In genomic region chr17:46976626-46977270, GRCh38 we compare ENCODE assay signal across 15 cellular contexts. TPM values are rescaled to one million over a fixed set of nuclear protein-coding genes. Genes with fewer than 3 reads are reported as not detected.
A peak's percentile ranks its signal among the peaks of the same experiment; 100 is the strongest.
DNase-seq lines count a peak whose midpoint lies in the region; TF ChIP-seq lines count a peak whose summit lies in the region.
"Had no signal": no experiment of that assay in that cellular context is flagged by ENCODE, and none has a peak within 500 bp of the region (broad histone marks: within the 10 kb centered on the region; RNA-seq: fewer than 3 reads in every experiment).

No MANE protein-coding gene starts in this region.

- H2AFZ ChIP-seq in OCI-LY7 (ENCODE audit: low read length) = no peak overlapping the region

- no peak; the same call in 1 of the 2 replicates for TF ChIP-seq CTCF in OCI-LY7 (conservative IDR thresholded peaks at IDR 0.05; ENCODE audit: low read length)

- peaks cover 31% of the 10 kb centered on the region for H3K4me1 ChIP-seq in OCI-LY7 (ENCODE audit: insufficient read depth, low read length, poor library complexity, severe bottlenecking)

- peaks cover 8% of the 10 kb centered on the region for H3K4me1 Mint-ChIP-seq in activated naive CD8-positive, alpha-beta T cell (ENCODE audit: low read depth)
- peaks cover 5% of the 10 kb centered on the region for H3K4me1 Mint-ChIP-seq in activated naive CD8-positive, alpha-beta T cell treated with anti-CD3 and anti-CD28 coated beads for 36 hours

- TF ChIP-seq POLR2A in erythroblast (IDR thresholded peaks at IDR 0.05; ENCODE audit: low read length) = no peak

- peaks cover 16% of the 10 kb centered on the region for H3K27me3 Mint-ChIP-seq in activated naive CD8-positive, alpha-beta T cell
- peaks cover 43% of the 10 kb centered on the region for H3K27me3 Mint-ChIP-seq in activated naive CD8-positive, alpha-beta T cell treated with anti-CD3 and anti-CD28 coated beads for 36 hours

- H3K9me3 ChIP-seq in OCI-LY7 (ENCODE audit: low read length) = no peaks in the 10 kb centered on the region

- H3K27ac ChIP-seq in OCI-LY7 (ENCODE audit: low read depth, low read length, poor library complexity, severe bottlenecking) = no peak overlapping the region

- no peaks in the 10 kb centered on the region for H3K9me3 Mint-ChIP-seq in activated naive CD8-positive, alpha-beta T cell (ENCODE audit: low read depth)
- H3K9me3 Mint-ChIP-seq in activated naive CD8-positive, alpha-beta T cell treated with anti-CD3 and anti-CD28 coated beads for 36 hours = no peaks in the 10 kb centered on the region
- H3K9me3 Mint-ChIP-seq: mesothelial cell of epicardium had no signal

- no peaks in the 10 kb centered on the region for H4K20me1 ChIP-seq in OCI-LY7 (ENCODE audit: insufficient read depth, low read length)

- H3K79me2 ChIP-seq in OCI-LY7 (ENCODE audit: insufficient read depth, low read depth, low read length) = no peaks in the 10 kb centered on the region

- intact Hi-C loops in OCI-LY7 (cut with micrococcal nuclease; ENCODE audit: unreplicated experiment) = loop anchor here (2.0 kb wide), 1 partner anchor 24 kb away; no protein-coding TSS in a partner anchor

- peaks cover 13% of the 10 kb centered on the region for H3K36me3 Mint-ChIP-seq in activated naive CD8-positive, alpha-beta T cell
- peaks cover 4% of the 10 kb centered on the region for H3K36me3 Mint-ChIP-seq in activated naive CD8-positive, alpha-beta T cell treated with anti-CD3 and anti-CD28 coated beads for 36 hours
- H3K36me3 Mint-ChIP-seq: mesothelial cell of epicardium had no signal

- H3K4me3 Mint-ChIP-seq in activated naive CD8-positive, alpha-beta T cell = peak overlapping the region; percentile 40
- H3K4me3 Mint-ChIP-seq in activated naive CD8-positive, alpha-beta T cell treated with anti-CD3 and anti-CD28 coated beads for 36 hours = no peak overlapping the region

- H3K4me3 ChIP-seq in OCI-LY7 (ENCODE audit: low read depth, low read length, poor library complexity, severe bottlenecking) = peak overlapping the region; percentile 70

- CTCF ChIA-PET in OCI-LY7 (lab: Charles Lee; ENCODE audit: unreplicated experiment) = interaction anchor here (1.0 kb wide), 1 partner anchor 12 kb away, joined by 3 read pairs; no protein-coding TSS in a partner anchor

- H3K4me2 ChIP-seq in OCI-LY7 (ENCODE audit: low read length) = peak overlapping the region; percentile 68

- POLR2A ChIA-PET in OCI-LY7 (lab: Charles Lee) = no interaction called here

- no TSS peak for BruUV-seq in OCI-LY7 (replicated peaks; lab: Mats Ljungman, UMichigan)

- DNase-seq in activated naive CD8-positive, alpha-beta T cell treated with anti-CD3 and anti-CD28 coated beads for 36 hours = no peak
- DNase-seq in OCI-LY7 (ENCODE audit: low spot score) (no peak), erythroblast (lab: John Stamatoyannopoulos, UW) (peak; percentile 42 to 66), SIG-M5 treated with dmso at 0.1 percent for 504 hours (lab: John Stamatoyannopoulos, UW; ENCODE audit: unreplicated experiment) (no peak), NCI-H748 (lab: John Stamatoyannopoulos, UW; ENCODE audit: unreplicated experiment) (no peak), GDM1 (lab: John Stamatoyannopoulos, UW) (no peak), D341Med (ENCODE audit: low spot score) (no peak)
- DNase-seq: activated CD4-positive, alpha-beta T cell treated with anti-CD3 and anti-CD28 coated beads, Interleukin-2, amount 50 U/mL, for 48 hours; NCI-H1417 treated with DMSO at 0.1 percent for 48 hours had no signal

- no peaks in the 10 kb centered on the region for H3K9me2 ChIP-seq in OCI-LY7 (ENCODE audit: insufficient read depth, low read length)

- H3K27ac Mint-ChIP-seq in activated naive CD8-positive, alpha-beta T cell = no peak overlapping the region
- H3K27ac Mint-ChIP-seq in activated naive CD8-positive, alpha-beta T cell treated with anti-CD3 and anti-CD28 coated beads for 36 hours = no peak overlapping the region
- H3K27ac Mint-ChIP-seq: mesothelial cell of epicardium had no signal

- no peaks in the 10 kb centered on the region for H3K36me3 ChIP-seq in OCI-LY7 (ENCODE audit: insufficient read depth, low read length)

RNA-seq across cellular contexts. Expression of gene RPRML, which starts 2.3 kb away (rescaled TPM):
- not detected for total RNA-seq in activated naive CD8-positive, alpha-beta T cell treated with anti-CD3 and anti-CD28 coated beads for 36 hours
- 8.8 and 12.8 TPM in 2 replicates for total RNA-seq in OCI-LY7 (2014; rRNA removed; shearing (Covaris generic))
- 0.57 and 1.2 TPM in 2 replicates for total RNA-seq in OCI-LY7 (2022)
- total RNA-seq: astrocyte; dermis microvascular lymphatic vessel endothelial cell; mesothelial cell of epicardium; osteoblast; T-helper 2 cell treated with Interferon-gamma antibody and Interleukin-4, amounts not matched to agents 100 ng/mL and 5 ng/mL, for 36 hours had no signal

RNA-seq across cellular contexts. Expression of gene GOSR2, which starts 53.8 kb away (rescaled TPM):
- 10 to 100 TPM; 46.2 to 49.5 TPM for total RNA-seq in activated naive CD8-positive, alpha-beta T cell treated with anti-CD3 and anti-CD28 coated beads for 36 hours
- 40.9 and 46.5 TPM in 2 replicates for total RNA-seq in OCI-LY7 (2014; rRNA removed; shearing (Covaris generic))
- 61.6 and 62.8 TPM in 2 replicates for total RNA-seq in OCI-LY7 (2022)

Comparison
In these comparisons a context has a peak if more than half of its experiments do, and no peak if none do; other contexts are left out.
1. DNase-seq: peak in erythroblast (2 of 2); none in activated naive CD8-positive, alpha-beta T cell treated with anti-CD3 and anti-CD28 coated beads for 36 hours (single experiment), OCI-LY7 (single experiment), SIG-M5 treated with dmso at 0.1 percent for 504 hours (single experiment), NCI-H748 (single experiment), GDM1 (single experiment) and D341Med (single experiment).